In genomic region chr4:153207561-153207960, GRCh38 we compare ENCODE assay signal across 9 cellular contexts. TPM values are rescaled to one million over a fixed set of nuclear protein-coding genes. Genes with fewer than 3 reads are reported as not detected.
DNase-seq lines count a peak whose midpoint lies in the region; ATAC-seq and TF ChIP-seq lines count a peak whose summit lies in the region.
"Had no signal": no experiment of that assay in that cellular context is flagged by ENCODE, and none has a peak within 500 bp of the region (broad histone marks: within the 10 kb centered on the region; RNA-seq: fewer than 3 reads in every experiment).

No MANE protein-coding gene starts in this region.

- peaks cover 32% of the 10 kb centered on the region for H3K36me3 ChIP-seq in endodermal cell (ENCODE audit: control insufficient read depth, insufficient read depth, low read length)
- H3K36me3 ChIP-seq in CD8-positive, alpha-beta T cell (ENCODE audit: insufficient read depth, low read length) = no peaks in the 10 kb centered on the region

- no peak for ATAC-seq in stimulated activated naive B cell treated with anti-CD40 and anti-IgM and Interleukin-4, amounts not matched to agents 10 μg/mL and 1 μg/mL and 100 μg/mL, for 72 hours (replicated peaks)
- ATAC-seq in CD8-positive, alpha-beta T cell = no peak
- no peak for ATAC-seq in GM21717 (IDR thresholded peaks at IDR 0.05; ENCODE audit: unreplicated experiment)

- no peak overlapping the region for H3K27ac Mint-ChIP-seq in endodermal cell
- H3K27ac Mint-ChIP-seq in stimulated activated naive B cell treated with anti-CD40 and anti-IgM and Interleukin-4, amounts not matched to agents 10 μg/mL and 1 μg/mL and 100 μg/mL, for 72 hours = no peak overlapping the region
- no peak overlapping the region for H3K27ac Mint-ChIP-seq in CD8-positive, alpha-beta T cell

- H3K36me3 Mint-ChIP-seq in endodermal cell (ENCODE audit: low read depth) = peaks cover 33% of the 10 kb centered on the region
- H3K36me3 Mint-ChIP-seq in stimulated activated naive B cell treated with anti-CD40 and anti-IgM and Interleukin-4, amounts not matched to agents 10 μg/mL and 1 μg/mL and 100 μg/mL, for 72 hours = peaks cover 2 to 4% of the 10 kb centered on the region in 2 donors
- no peaks in the 10 kb centered on the region for H3K36me3 Mint-ChIP-seq in CD8-positive, alpha-beta T cell

- H3K4me1 Mint-ChIP-seq in endodermal cell = peaks cover 47% of the 10 kb centered on the region
- peaks cover 12 to 21% of the 10 kb centered on the region in 2 donors for H3K4me1 Mint-ChIP-seq in stimulated activated naive B cell treated with anti-CD40 and anti-IgM and Interleukin-4, amounts not matched to agents 10 μg/mL and 1 μg/mL and 100 μg/mL, for 72 hours
- peaks cover 23% of the 10 kb centered on the region for H3K4me1 Mint-ChIP-seq in CD8-positive, alpha-beta T cell (ENCODE audit: low read depth)

- no peaks in the 10 kb centered on the region for H3K9me3 ChIP-seq in endodermal cell (ENCODE audit: control insufficient read depth, low read length)
- H3K9me3 ChIP-seq in CD8-positive, alpha-beta T cell (ENCODE audit: low read length) = no peaks in the 10 kb centered on the region

- no peak overlapping the region for H3K27ac ChIP-seq in endodermal cell (ENCODE audit: low read depth, low read length)
- no peak overlapping the region for H3K27ac ChIP-seq in CD8-positive, alpha-beta T cell (ENCODE audit: low read depth, low read length)

- DNase-seq in Ammon's horn (ENCODE audit: low spot score) (peak; percentile 58), NCI-H146 (lab: John Stamatoyannopoulos, UW) (peak; percentile 7), endodermal cell (peak; percentile 77), midbrain (lab: John Stamatoyannopoulos, UW) (peak; percentile 45), foreskin melanocyte (no peak)
- DNase-seq in stimulated activated naive B cell treated with anti-CD40 and anti-IgM and Interleukin-4, amounts not matched to agents 10 μg/mL and 1 μg/mL and 100 μg/mL, for 72 hours = no peak
- DNase-seq in CD8-positive, alpha-beta T cell = no peak
- DNase-seq: NCI-H1930 had no signal

- peak overlapping the region; percentile 87 for H3K4me3 ChIP-seq in endodermal cell (ENCODE audit: low read length)
- H3K4me3 ChIP-seq in CD8-positive, alpha-beta T cell (ENCODE audit: low read depth, low read length) = no peak overlapping the region

- H3K4me3 Mint-ChIP-seq in endodermal cell = peak overlapping the region; percentile 71
- no peak overlapping the region for H3K4me3 Mint-ChIP-seq in stimulated activated naive B cell treated with anti-CD40 and anti-IgM and Interleukin-4, amounts not matched to agents 10 μg/mL and 1 μg/mL and 100 μg/mL, for 72 hours
- no peak overlapping the region for H3K4me3 Mint-ChIP-seq in CD8-positive, alpha-beta T cell

- no peak overlapping the region for H3K9ac ChIP-seq in endodermal cell (ENCODE audit: extremely low read depth, low read length, poor library complexity, severe bottlenecking)

- no peaks in the 10 kb centered on the region for H3K9me3 Mint-ChIP-seq in endodermal cell
- peaks cover 2 to 7% of the 10 kb centered on the region in 2 donors for H3K9me3 Mint-ChIP-seq in stimulated activated naive B cell treated with anti-CD40 and anti-IgM and Interleukin-4, amounts not matched to agents 10 μg/mL and 1 μg/mL and 100 μg/mL, for 72 hours
- no peaks in the 10 kb centered on the region for H3K9me3 Mint-ChIP-seq in CD8-positive, alpha-beta T cell

- peak; percentile 81 for TF ChIP-seq CTCF in endodermal cell (conservative IDR thresholded peaks at IDR 0.05)
- no peak for TF ChIP-seq CTCF in CD8-positive, alpha-beta T cell (IDR thresholded peaks at IDR 0.05)

- peaks cover 50% of the 10 kb centered on the region for H3K27me3 Mint-ChIP-seq in endodermal cell (ENCODE audit: insufficient read depth)
- peaks cover 12 to 27% of the 10 kb centered on the region in 2 donors for H3K27me3 Mint-ChIP-seq in stimulated activated naive B cell treated with anti-CD40 and anti-IgM and Interleukin-4, amounts not matched to agents 10 μg/mL and 1 μg/mL and 100 μg/mL, for 72 hours
- no peaks in the 10 kb centered on the region for H3K27me3 Mint-ChIP-seq in CD8-positive, alpha-beta T cell (ENCODE audit: low read depth)

- CTCF ChIA-PET in CD8-positive, alpha-beta T cell (lab: Charles Lee) = no interaction called here

- intact Hi-C loops in CD8-positive, alpha-beta T cell (cut with DNase I, micrococcal nuclease) = no loop called here

- H3K27me3 ChIP-seq in endodermal cell (ENCODE audit: control insufficient read depth, insufficient read depth, low read length, poor library complexity, severe bottlenecking) = no peaks in the 10 kb centered on the region
- H3K27me3 ChIP-seq in CD8-positive, alpha-beta T cell (ENCODE audit: insufficient read depth, low read length) = no peaks in the 10 kb centered on the region

- POLR2A ChIA-PET in CD8-positive, alpha-beta T cell (lab: Charles Lee) = no interaction called here

- WGBS in endodermal cell (ENCODE audit: insufficient coverage in 1 of 2, insufficient read length in 1 of 2), 2 experiments = 34 to 40% methylated on average over 6 to 7 of the region's 7 CpGs

- H3K4me1 ChIP-seq in endodermal cell (ENCODE audit: control insufficient read depth, insufficient read depth, low read length) = peaks cover 10% of the 10 kb centered on the region
- H3K4me1 ChIP-seq in CD8-positive, alpha-beta T cell (ENCODE audit: insufficient read depth, low read length) = peaks cover 20% of the 10 kb centered on the region

RNA-seq across cellular contexts. Expression of gene TRIM2, which starts 3.3 kb away (rescaled TPM):
- 10 to 100 TPM; 31.8 to 56.1 TPM for total RNA-seq in endodermal cell
- 83.8 TPM for polyA plus RNA-seq in endodermal cell (2013, experiment 1 of 2)
- polyA plus RNA-seq in endodermal cell (2013, experiment 2 of 2) = 72.7 TPM
- total RNA-seq in CD8-positive, alpha-beta T cell = under 1 TPM; 0.22 to 0.43 TPM

Comparison
In these comparisons a context has a peak if more than half of its experiments do, and no peak if none do; other contexts are left out.
1. DNase-seq: peak in Ammon's horn (single experiment), NCI-H146 (single experiment), endodermal cell (single experiment) and midbrain (single experiment); none in stimulated activated naive B cell treated with anti-CD40 and anti-IgM and Interleukin-4, amounts not matched to agents 10 μg/mL and 1 μg/mL and 100 μg/mL, for 72 hours (single experiment), CD8-positive, alpha-beta T cell (0 of 7) and foreskin melanocyte (single experiment).
2. RNA of gene TRIM2, which starts 3.3 kb away (total RNA-seq): 31.8 to 56.1 TPM in endodermal cell; 0.22 to 0.43 TPM in CD8-positive, alpha-beta T cell; every median in the first group is over 10 times any median in the second.